In the genomic region with DNA sequence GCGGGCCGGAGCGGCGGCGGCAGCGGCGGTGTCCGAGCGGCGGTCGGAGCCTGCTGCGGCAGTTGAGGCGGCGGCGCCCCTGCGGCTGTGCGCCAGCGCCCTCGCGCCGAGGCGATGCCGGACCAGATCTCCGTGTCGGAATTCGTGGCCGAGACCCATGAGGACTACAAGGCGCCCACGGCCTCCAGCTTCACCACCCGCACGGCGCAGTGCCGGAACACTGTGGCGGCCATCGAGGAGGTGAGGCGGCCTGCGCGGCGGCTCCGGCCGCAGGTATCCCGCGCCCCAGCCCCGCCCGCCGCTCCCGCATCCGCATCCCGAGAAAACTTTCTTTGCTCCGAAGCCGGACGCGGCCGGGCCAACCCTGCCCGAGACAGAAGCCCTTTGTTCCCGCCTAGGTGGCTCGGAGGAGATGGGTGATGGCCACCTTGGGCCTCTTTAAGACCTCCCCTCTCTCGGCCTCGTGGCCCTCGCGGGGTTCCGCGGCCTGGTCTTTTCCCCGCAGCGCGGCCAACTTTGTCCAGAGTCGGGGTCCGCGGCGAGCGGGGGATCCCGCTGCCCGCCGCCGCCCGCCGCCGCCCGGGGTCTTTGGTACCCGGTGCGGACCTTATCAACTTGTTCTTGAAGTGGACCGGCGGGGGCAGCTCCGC, we compare ENCODE assay signal across 8 cellular contexts. TPM values are rescaled to one million over a fixed set of nuclear protein-coding genes. Genes with fewer than 3 reads are reported as not detected.
DNase-seq lines count a peak whose midpoint lies in the region; ATAC-seq and TF ChIP-seq lines count a peak whose summit lies in the region.

No MANE protein-coding gene starts in this region.

- H3K4me1 ChIP-seq in gastroesophageal sphincter (peaks cover 0 to 56% (median 10%) of the 10 kb centered on the region in 3 donors), ovary (ENCODE audit: insufficient read depth) (no peaks in the 10 kb centered on the region)

- TF ChIP-seq EP300 in gastroesophageal sphincter (IDR thresholded peaks at IDR 0.05) (no peak), ovary (IDR thresholded peaks at IDR 0.05) (no peak)

- H3K36me3 ChIP-seq in gastroesophageal sphincter (no peaks in the 10 kb centered on the region), ovary (no peaks in the 10 kb centered on the region)

- no peaks in the 10 kb centered on the region for H3K9me3 ChIP-seq in gastroesophageal sphincter
- H3K9me3 ChIP-seq in ovary = no peaks in the 10 kb centered on the region

- TF ChIP-seq POLR2A in gastroesophageal sphincter (IDR thresholded peaks at IDR 0.05) (peak in 1 of 2 donors; percentile 6), ovary (IDR thresholded peaks at IDR 0.05) (no peak)

- peak overlapping the region; percentile 21 to 93 (median 92) for H3K27ac ChIP-seq in gastroesophageal sphincter
- H3K27ac ChIP-seq in ovary = peak overlapping the region; percentile 75 to 95

- H3K4me3 ChIP-seq in gastroesophageal sphincter (peak overlapping the region; percentile 53 to 87), ovary (peak overlapping the region; percentile 90)

- WGBS in gastroesophageal sphincter (ENCODE audit: low coverage in 1 of 2), 2 donors = no CpG with 5 or more reads among the region's 84 CpGs
- WGBS in ovary, 3 donors = 0 to 1% (median 0%) methylated on average over 56 to 84 of the region's 84 CpGs

- TF ChIP-seq CTCF in gastroesophageal sphincter (IDR thresholded peaks at IDR 0.05) = no peak
- no peak for TF ChIP-seq CTCF in ovary (IDR thresholded peaks at IDR 0.05)

- DNase-seq in NCI-H2171 treated with DMSO at 0.1 percent for 48 hours (lab: John Stamatoyannopoulos, UW) (peak; percentile 52), NCI-H2171 (lab: John Stamatoyannopoulos, UW) (no peak), ovary (peak; percentile 23 to 67 (median 58))
- peak; percentile 12 to 13 for DNase-seq in activated CD4-positive, alpha-beta T cell treated with anti-CD3 and anti-CD28 coated beads, Interleukin-2, amount 50 U/mL, for 48 hours

- H3K27me3 ChIP-seq in gastroesophageal sphincter = no peaks in the 10 kb centered on the region
- no peaks in the 10 kb centered on the region for H3K27me3 ChIP-seq in ovary

- ATAC-seq in HG02852 (IDR thresholded peaks at IDR 0.05; ENCODE audit: unreplicated experiment) (peak; percentile 14), gastroesophageal sphincter (peak; percentile 22), HG02884 (IDR thresholded peaks at IDR 0.05; ENCODE audit: unreplicated experiment) (no peak), HG03520 (IDR thresholded peaks at IDR 0.05; ENCODE audit: unreplicated experiment) (no peak)

- intact Hi-C loops in ovary (cut with DNase I) = loop anchor here in 3 of 4 donors (5.0 to 10.0 kb wide), 3 partner anchors 62 to 125 kb away; no protein-coding TSS in a partner anchor

RNA-seq across cellular contexts. Expression of gene ASAP2, which starts 0.5 kb away (rescaled TPM):
- total RNA-seq in gastroesophageal sphincter = 10 to 100 TPM; 18.3 to 31.4 (median 26.2) TPM
- total RNA-seq in ovary = 10 to 100 TPM; 11.3 to 22.7 (median 17.3) TPM
- polyA plus RNA-seq in ovary = 10 to 100 TPM; 10.3 to 15.5 TPM

Comparison
In these comparisons a context has a peak if more than half of its experiments do, and no peak if none do; other contexts are left out.
1. ATAC-seq: peak in HG02852 (single experiment) and gastroesophageal sphincter (single experiment); none in HG02884 (single experiment) and HG03520 (single experiment).